Comparison of ENCODE assay signal across 9 cellular contexts in genomic region chr12:6612247-6612646, GRCh38. TPM values are rescaled to one million over a fixed set of nuclear protein-coding genes. Genes with fewer than 3 reads are reported as not detected.
DNase-seq lines count a peak whose midpoint lies in the region; ATAC-seq, FAIRE-seq and TF ChIP-seq lines count a peak whose summit lies in the region.
"Had no signal": no experiment of that assay in that cellular context is flagged by ENCODE, and none has a peak within 500 bp of the region (broad histone marks: within the 10 kb centered on the region; RNA-seq: fewer than 3 reads in every experiment).

No MANE protein-coding gene starts in this region.

- no peak for TF ChIP-seq CTCF in OCI-LY3 (IDR thresholded peaks at IDR 0.05; ENCODE audit: low read depth, low read length)
- no peak for TF ChIP-seq CTCF in pancreas (IDR thresholded peaks at IDR 0.05)

- peak overlapping the region; percentile 32; the same call in 1 of the 2 replicates for H3K4me2 ChIP-seq in OCI-LY3 (ENCODE audit: low read length)

- H3K9me3 ChIP-seq in ES-I3 (ENCODE audit: control insufficient read depth, insufficient read depth, low read length): no peaks in the 10 kb centered on the region
- H3K9me3 ChIP-seq in OCI-LY3 (ENCODE audit: insufficient read depth, low read length): no peaks in the 10 kb centered on the region
- no peaks in the 10 kb centered on the region for H3K9me3 ChIP-seq in pancreas

- H3K4me1 Mint-ChIP-seq in dendritic cell treated with granulocyte-macrophage colony-stimulating factor and Interleukin-4, amounts not matched to agents 40 ng/mL and 50 ng/mL, for 4 days (ENCODE audit: low read depth): peaks cover 52% of the 10 kb centered on the region

- H3K4me1 ChIP-seq in ES-I3 (ENCODE audit: insufficient read depth, low read length) (peaks cover 36% of the 10 kb centered on the region), OCI-LY3 (ENCODE audit: low read length) (peaks cover 21% of the 10 kb centered on the region), pancreas (peaks cover 13 to 18% (median 15%) of the 10 kb centered on the region in 3 donors)

- H2AFZ ChIP-seq in OCI-LY3 (ENCODE audit: low read depth, low read length): no peak overlapping the region

- ATAC-seq in pancreas: no peak

- H3K4me3 Mint-ChIP-seq in dendritic cell treated with granulocyte-macrophage colony-stimulating factor and Interleukin-4, amounts not matched to agents 40 ng/mL and 50 ng/mL, for 4 days: no peak overlapping the region

- H3K27ac Mint-ChIP-seq in dendritic cell treated with granulocyte-macrophage colony-stimulating factor and Interleukin-4, amounts not matched to agents 40 ng/mL and 50 ng/mL, for 4 days: peak overlapping the region; percentile 85

- H3K9me3 Mint-ChIP-seq in dendritic cell treated with granulocyte-macrophage colony-stimulating factor and Interleukin-4, amounts not matched to agents 40 ng/mL and 50 ng/mL, for 4 days: no peaks in the 10 kb centered on the region

- no peaks in the 10 kb centered on the region for H3K79me2 ChIP-seq in OCI-LY3 (ENCODE audit: low read length)

- no peaks in the 10 kb centered on the region for H3K27me3 ChIP-seq in OCI-LY3 (ENCODE audit: low read depth, low read length)
- no peaks in the 10 kb centered on the region for H3K27me3 ChIP-seq in pancreas

- H3K36me3 ChIP-seq in ES-I3 (ENCODE audit: insufficient read depth, low read length) (no peaks in the 10 kb centered on the region), OCI-LY3 (replicated peaks; ENCODE audit: low read depth, low read length) (no peaks in the 10 kb centered on the region), pancreas (no peaks in the 10 kb centered on the region)

- FAIRE-seq in pancreas (lab: Jason Lieb, UNC): no peak

- intact Hi-C loops in dendritic cell treated with granulocyte-macrophage colony-stimulating factor and Interleukin-4, amounts not matched to agents 40 ng/mL and 50 ng/mL, for 4 days (cut with micrococcal nuclease): no loop called here
- intact Hi-C loops in pancreas (cut with DNase I): no loop called here

- DNase-seq in pancreas (no peak), SKM-1 (lab: John Stamatoyannopoulos, UW; ENCODE audit: unreplicated experiment) (no peak), GM03348 (ENCODE audit: low spot score) (no peak)
- DNase-seq in activated CD4-positive, CD25-positive, alpha-beta regulatory T cell treated with anti-CD3 and anti-CD28 coated beads, Interleukin-2, amount 50 U/mL, for 72 hours: no peak
- DNase-seq in stimulated activated CD4-positive, alpha-beta T cell treated with anti-CD3 and anti-CD28 coated beads, Interleukin-4, amount 100 ng/mL, for 24 hours: no peak

- H3K36me3 Mint-ChIP-seq in dendritic cell treated with granulocyte-macrophage colony-stimulating factor and Interleukin-4, amounts not matched to agents 40 ng/mL and 50 ng/mL, for 4 days (ENCODE audit: low read depth): no peaks in the 10 kb centered on the region

- 68 to 81% methylated on average over 6 of the region's 6 CpGs for WGBS in pancreas, 2 donors

- H3K27me3 Mint-ChIP-seq in dendritic cell treated with granulocyte-macrophage colony-stimulating factor and Interleukin-4, amounts not matched to agents 40 ng/mL and 50 ng/mL, for 4 days: no peaks in the 10 kb centered on the region

- H3K9ac ChIP-seq in ES-I3 (ENCODE audit: low read depth, low read length) (peak overlapping the region; percentile 70), OCI-LY3 (ENCODE audit: low read length) (no peak overlapping the region)

- no peak overlapping the region for H3K27ac ChIP-seq in OCI-LY3 (ENCODE audit: low read length)
- H3K27ac ChIP-seq in pancreas: peak overlapping the region in 3 of 4 donors; percentile 77 to 88 (median 83)

- H4K20me1 ChIP-seq in OCI-LY3 (ENCODE audit: insufficient read depth, low read length): no peaks in the 10 kb centered on the region

- H3K4me3 ChIP-seq in OCI-LY3 (ENCODE audit: low read length) (no peak overlapping the region), pancreas (no peak overlapping the region)

RNA-seq across cellular contexts. Expression of gene CHD4, which starts 5.1 kb away (rescaled TPM):
- 100 to 1,000 TPM in 3 of 6 donors, 10 to 100 TPM in 3; 96.5 to 123 (median 105) TPM for total RNA-seq in pancreas
- 100 to 1,000 TPM; 125 to 134 TPM for polyA plus RNA-seq in pancreas

RNA-seq across cellular contexts. Expression of gene LPAR5, which starts 23.5 kb away (rescaled TPM):
- 1 to 10 TPM in 2 of 6 donors, under 1 TPM in 4; 0.09 to 2.4 (median 0.71) TPM for total RNA-seq in pancreas
- polyA plus RNA-seq in pancreas: under 1 TPM; 0.19 to 0.23 TPM
- total RNA-seq: fibroblast of lung had no signal

RNA-seq across cellular contexts. Expression of gene ACRBP, which starts 35.0 kb away (rescaled TPM):
- 1 to 10 TPM; 1.3 to 4.1 (median 1.8) TPM for total RNA-seq in pancreas
- 1 to 10 TPM; 1.2 to 2.2 TPM for polyA plus RNA-seq in pancreas

RNA-seq across cellular contexts. Expression of gene NOP2, which starts 44.2 kb away (rescaled TPM):
- total RNA-seq in pancreas: 10 to 100 TPM in 4 of 6 donors, 1 to 10 TPM in 2; 9.1 to 17.7 (median 15.1) TPM
- polyA plus RNA-seq in pancreas: 10 to 100 TPM; 32.2 to 41.3 TPM

RNA-seq across cellular contexts. Expression of gene ING4, which starts 50.7 kb away (rescaled TPM):
- 10 to 100 TPM in 5 of 6 donors, 1 to 10 TPM in 1; 9.0 to 24.9 (median 12.1) TPM for total RNA-seq in pancreas
- 10 to 100 TPM; 15.7 to 29.6 TPM for polyA plus RNA-seq in pancreas
